In the genomic region with DNA sequence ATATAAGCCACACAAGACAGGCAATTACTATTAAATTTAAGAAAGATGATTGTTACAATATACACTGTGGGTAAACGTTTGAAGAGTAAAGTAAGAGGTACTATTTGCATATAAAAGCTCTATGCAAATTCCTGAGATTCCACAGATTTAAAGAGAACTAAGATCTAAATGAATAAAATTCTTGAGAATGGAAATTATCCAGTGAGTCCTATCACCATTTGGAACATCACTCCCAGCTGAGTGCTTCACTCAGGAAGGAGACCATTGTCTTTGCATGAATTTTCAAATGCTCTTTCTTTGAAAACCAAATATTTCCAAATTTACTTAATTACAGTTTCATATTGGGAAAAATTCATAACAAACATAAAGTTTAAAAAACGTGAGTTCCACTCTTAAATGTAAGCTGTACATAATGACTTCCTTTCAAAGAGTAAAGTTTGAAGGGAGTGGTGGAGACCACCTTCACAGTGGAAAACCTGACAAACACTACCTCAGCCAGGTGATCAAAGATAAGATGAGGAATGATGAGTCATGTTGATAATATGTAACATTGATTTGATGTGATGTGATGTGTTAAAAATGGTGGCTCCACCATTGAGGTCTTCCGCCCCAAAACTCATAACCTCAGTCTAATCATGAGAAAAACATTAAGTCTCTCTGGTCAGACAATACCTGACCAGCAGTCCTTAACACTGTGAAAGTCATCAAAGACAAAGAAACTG, we compare ENCODE assay signal across 1 cellular context.
TF ChIP-seq lines count a peak whose summit lies in the region.

No MANE protein-coding gene starts in this region.

TF ChIP-seq in HepG2, 621 proteins besides CTCF, POLR2A, EP300 and RAD21 (continued from another document):
- no peak for TF ChIP-seq KIAA2018 (CRISPR knock-in tag; IDR thresholded peaks at IDR 0.05; ENCODE audit: borderline replicate concordance)
- TF ChIP-seq ZNF333 (CRISPR knock-in tag; IDR thresholded peaks at IDR 0.05; ENCODE audit: borderline replicate concordance), result no peak
- TF ChIP-seq PAF1 (CRISPR knock-in tag; IDR thresholded peaks at IDR 0.05), result no peak
- 0 out of 2 replicates have a peak, but pooled peaks have one; percentile 37 for TF ChIP-seq NFE2L2 (IDR thresholded peaks at IDR 0.05; ENCODE audit: low read length)
- TF ChIP-seq HNRNPK (IDR thresholded peaks at IDR 0.05; ENCODE audit: low read depth, low read length, poor library complexity, severe bottlenecking), result no peak
- TF ChIP-seq SUZ12 (IDR thresholded peaks at IDR 0.05; ENCODE audit: low read depth, low read length), result no peak
